Comparison of ENCODE assay signal across 19 cellular contexts in the genomic region with DNA sequence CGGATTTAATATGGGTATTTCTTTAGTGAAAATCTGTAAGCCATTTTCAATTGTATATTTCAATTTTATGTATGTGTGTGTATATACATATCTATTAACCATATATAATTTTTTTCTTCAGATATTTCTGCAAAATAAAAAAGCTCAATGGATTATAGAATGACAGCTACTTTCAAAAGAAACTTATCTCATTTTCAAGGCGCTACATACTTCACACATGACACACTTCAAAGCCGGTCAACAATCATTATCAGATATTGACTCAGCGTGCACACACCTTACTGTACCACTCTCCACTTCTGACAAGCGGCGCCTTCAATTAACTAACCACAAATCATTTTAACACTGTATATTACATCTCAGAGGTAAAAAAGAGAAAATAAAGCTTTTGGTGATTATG. TPM values are rescaled to one million over a fixed set of nuclear protein-coding genes. Genes with fewer than 3 reads are reported as not detected.
DNase-seq lines count a peak whose midpoint lies in the region; ATAC-seq, FAIRE-seq and TF ChIP-seq lines count a peak whose summit lies in the region.
"Had no signal": no experiment of that assay in that cellular context is flagged by ENCODE, and none has a peak within 500 bp of the region (broad histone marks: within the 10 kb centered on the region; RNA-seq: fewer than 3 reads in every experiment).

No MANE protein-coding gene starts in this region.

- H3K4me2 ChIP-seq in GM12878 (ENCODE audit: control insufficient read depth, insufficient read depth) = no peak overlapping the region

- no peak for TF ChIP-seq POLR2A in GM12878 (IDR thresholded peaks at IDR 0.05; ENCODE audit: low read depth, low read length)

- CTCF ChIA-PET in GM12878 (lab: Yijun Ruan, JAX) = interaction anchor here (0.9 to 2.1 kb wide), 7 partner anchors 23 to 147 kb away, joined by 3 to 9 read pairs (median 3); no protein-coding TSS in a partner anchor

- H3K4me3 Mint-ChIP-seq in progenitor cell of endocrine pancreas (ENCODE audit: low read depth) = no peak overlapping the region
- H3K4me3 Mint-ChIP-seq: endodermal cell, IgD-negative memory B cell, T-cell had no signal

- in situ Hi-C loops in GM12878 (cut with MboI) (no loop called here), GM13977 (cut with MboI; ENCODE audit: low pct_unique_long_range_greater_than_20kb, low sequenced_read_pairs, unreplicated experiment) (no loop called here)

- no peaks in the 10 kb centered on the region for H3K9me3 ChIP-seq in GM12878 (replicated peaks; ENCODE audit: control insufficient read depth, insufficient read depth, low read length)
- H3K9me3 ChIP-seq: HAP-1 had no signal

- FAIRE-seq in GM12878 (lab: Jason Lieb, UNC) = no peak

- no peak for TF ChIP-seq RAD21 in GM12878 (IDR thresholded peaks at IDR 0.05; ENCODE audit: insufficient read depth, low read depth, low read length)

- H3K27ac Mint-ChIP-seq in progenitor cell of endocrine pancreas = peak overlapping the region; percentile 90
- H3K27ac Mint-ChIP-seq: endodermal cell, T-cell had no signal

- H4K20me1 ChIP-seq in GM12878 (ENCODE audit: control insufficient read depth, insufficient read depth) = no peaks in the 10 kb centered on the region

- RAD21 ChIA-PET in GM12878 (lab: Charles Lee; ENCODE audit: unreplicated experiment) = interaction anchor here (1.0 to 1.4 kb wide), 2 partner anchors 15 to 127 kb away, joined by 3 to 4 read pairs; no protein-coding TSS in a partner anchor

- H3K36me3 Mint-ChIP-seq in progenitor cell of endocrine pancreas (ENCODE audit: insufficient read depth) = peaks cover 52% of the 10 kb centered on the region

- peaks cover 7 to 29% of the 10 kb centered on the region in 2 experiments for H3K36me3 ChIP-seq in GM12878 (ENCODE audit: control insufficient read depth in 2 of 2, insufficient read depth in 2 of 2, low read length in 1 of 2)

- H2AFZ ChIP-seq in GM12878 (ENCODE audit: control insufficient read depth, low read depth, low read length) = no peak overlapping the region

- no peak overlapping the region for H3K4me3 ChIP-seq in GM12878
- H3K4me3 ChIP-seq: HAP-1 had no signal

- WGBS in GM12878 (ENCODE audit: insufficient coverage, insufficient replicate concordance, low lambda C conversion rate, missing lambda C conversion rate) = 97% methylated on average over 6 of the region's 6 CpGs

- H3K9me3 Mint-ChIP-seq in progenitor cell of endocrine pancreas (ENCODE audit: low read depth) = no peaks in the 10 kb centered on the region
- H3K9me3 Mint-ChIP-seq: endodermal cell, IgD-negative memory B cell, T-cell had no signal

- no peaks in the 10 kb centered on the region for H3K79me2 ChIP-seq in GM12878 (ENCODE audit: control insufficient read depth, insufficient read depth, low read length)

- no TSS peak for BruUV-seq in GM12878 (replicated peaks; lab: Mats Ljungman, UMichigan)

- TF ChIP-seq CTCF in GM12878 (IDR thresholded peaks at IDR 0.05 in 2 of 3, conservative IDR thresholded peaks at IDR 0.05 in 1 of 3; ENCODE audit: control insufficient read depth in 2 of 3, extremely low read depth in 1 of 3, insufficient read depth in 1 of 3, low read depth in 3 of 3, low read length in 3 of 3) (no peak), progenitor cell of endocrine pancreas (IDR thresholded peaks at IDR 0.05; ENCODE audit: unreplicated experiment) (no peak), GM13977 (IDR thresholded peaks at IDR 0.05; ENCODE audit: extremely low read depth, insufficient read depth, missing control alignments) (no peak)

- no peak for TF ChIP-seq EP300 in GM12878 (IDR thresholded peaks at IDR 0.05; ENCODE audit: borderline replicate concordance in 1 of 2, control insufficient read depth in 1 of 2, low read depth in 2 of 2, low read length in 2 of 2)

- H3K27me3 ChIP-seq in GM12878 (replicated peaks in 1 of 2; ENCODE audit: control insufficient read depth in 2 of 2, insufficient read depth in 2 of 2, low read length in 1 of 2) = no peaks in the 10 kb centered on the region

- SMC1A ChIA-PET in GM12878 (lab: Charles Lee; ENCODE audit: uncharacterized antibody, unreplicated experiment) = interaction anchor here (1.1 to 1.5 kb wide), 3 partner anchors 13 to 18 kb away, joined by 3 read pairs; no protein-coding TSS in a partner anchor

- no peaks in the 10 kb centered on the region for H3K27me3 Mint-ChIP-seq in progenitor cell of endocrine pancreas
- H3K27me3 Mint-ChIP-seq: IgD-negative memory B cell, T-cell had no signal

- POLR2A ChIA-PET in GM12878 (lab: Charles Lee) = interaction anchor here (0.6 to 0.7 kb wide), 2 partner anchors 41 to 803 kb away, joined by 4 read pairs; no protein-coding TSS in a partner anchor

- ATAC-seq in GM12878 (no peak), HG02623 (IDR thresholded peaks at IDR 0.05; ENCODE audit: unreplicated experiment) (no peak)
- ATAC-seq: left ventricle myocardium superior had no signal

- H3K27ac ChIP-seq in GM12878 (ENCODE audit: control insufficient read depth, insufficient read depth) = no peak overlapping the region

- peaks cover 6% of the 10 kb centered on the region for H3K4me1 ChIP-seq in GM12878 (ENCODE audit: control insufficient read depth, insufficient read depth, low read length)

- peaks cover 47% of the 10 kb centered on the region for H3K4me1 Mint-ChIP-seq in progenitor cell of endocrine pancreas (ENCODE audit: low read depth)

- intact Hi-C loops in GM12878 (cut with micrococcal nuclease; ENCODE audit: unreplicated experiment) = no loop called here

- no peak overlapping the region for H3K9ac ChIP-seq in GM12878 (ENCODE audit: control insufficient read depth, insufficient read depth, low read length)

- peak; percentile 1 for DNase-seq in activated T-cell treated with anti-CD3 and anti-CD28 coated beads for 24 hours (ENCODE audit: low read depth)
- no peak for DNase-seq in activated T-cell treated with anti-CD3 and anti-CD28 coated beads, Interleukin-2, amount 50 U/mL, for 48 hours
- DNase-seq in NCI-H2029 treated with DMSO at 0.1 percent for 48 hours (lab: John Stamatoyannopoulos, UW) = peak; percentile 62
- DNase-seq in GM12878 (ENCODE audit: low read depth, low spot score) = no peak
- no peak for DNase-seq in progenitor cell of endocrine pancreas (ENCODE audit: low spot score, unreplicated experiment)
- DNase-seq in superior temporal gyrus (ENCODE audit: extremely low spot score) = no peak
- DNase-seq in GM13977 (ENCODE audit: low spot score) = no peak
- DNase-seq: activated CD8-positive, alpha-beta memory T cell treated with anti-CD3 and anti-CD28 coated beads, Interleukin-2, amount 50 U/mL, for 4 hours; endodermal cell; GDM1; left ventricle myocardium superior; NCI-H1048; NCI-H82; stimulated activated CD4-positive, alpha-beta T cell treated with anti-CD3 and anti-CD28 coated beads, Interleukin-15, amount 100 ng/mL, for 24 hours; T-cell had no signal

TF ChIP-seq in GM12878, 131 proteins besides CTCF, POLR2A, EP300 and RAD21 (continues in another document):
- no peak for TF ChIP-seq ZNF622 (IDR thresholded peaks at IDR 0.05)
- no peak for TF ChIP-seq RFX5 (IDR thresholded peaks at IDR 0.05; ENCODE audit: low read depth, low read length)

RNA-seq across cellular contexts. Expression of gene ATP13A3, which starts 39.6 kb away (rescaled TPM):
- 462 and 491 TPM in 2 replicates for total RNA-seq in GM12878 (2013; cell fraction: nucleolus; rRNA removed)
- total RNA-seq in GM12878 (2014; rRNA removed) (91.0 and 126 TPM in 2 replicates), GM12878 (2014; rRNA removed; fragmentation: Illumina TruSeq; extraction: Trizol) (89.9 and 90.2 TPM in 2 replicates), GM12878 (2021) (88.4 and 108 TPM in 2 replicates), progenitor cell of endocrine pancreas (124 and 135 TPM in 2 replicates)
- 15.6 TPM for polyA plus RNA-seq in GM12878 (2011; ENCODE audit: low read depth)
- polyA plus RNA-seq in GM12878 (2011; rRNA removed) (106 and 188 TPM in 2 replicates), GM12878 (2014; fragmentation: Illumina TruSeq; extraction: Trizol) (75.6 and 83.3 TPM in 2 replicates), GM12878 (2014; fragmentation: Nextera tagmentation; extraction: Ambion mirVana) (10 to 100 TPM; 14.0 to 17.7 TPM), GM12878 (2014; rRNA removed) (54.4 and 63.3 TPM in 2 replicates), GM12878 (2016; fragmentation: Nextera tagmentation; extraction: Ambion mirVana) (10 to 100 TPM; 15.6 to 25.2 TPM)
- polyA plus RNA-seq in GM12878 (2011; cell fraction: cytosol; rRNA removed) = 36.1 and 36.9 TPM in 2 replicates
- 63.7 and 68.3 TPM in 2 replicates for polyA plus RNA-seq in GM12878 (2011; cell fraction: nucleus; rRNA removed)
- polyA plus RNA-seq in GM12878 (2012) = 23.8 and 32.6 TPM in 2 replicates
- polyA minus RNA-seq in GM12878 (2011; rRNA and poly(A)+ RNA removed) = 165 and 257 TPM in 2 replicates
- 62.7 and 78.3 TPM in 2 replicates for polyA minus RNA-seq in GM12878 (2011; cell fraction: cytosol; rRNA and poly(A)+ RNA removed)
- 67.8 and 92.3 TPM in 2 replicates for polyA minus RNA-seq in GM12878 (2011; cell fraction: nucleus; rRNA and poly(A)+ RNA removed)

RNA-seq across cellular contexts. Expression of gene GP5, which starts 48.1 kb away (rescaled TPM):
- total RNA-seq in GM12878 (2013; cell fraction: nucleolus; rRNA removed) = 0.25 TPM in 1 of 2 replicates, not detected in the other
- not detected in 2 replicates for total RNA-seq in GM12878 (2014; rRNA removed)
- not detected in 2 replicates for total RNA-seq in GM12878 (2014; rRNA removed; fragmentation: Illumina TruSeq; extraction: Trizol)
- total RNA-seq in GM12878 (2021) = 0.05 TPM in 1 of 2 replicates, not detected in the other
- polyA plus RNA-seq in GM12878 (2011; ENCODE audit: low read depth) = not detected
- not detected in 2 replicates for polyA plus RNA-seq in GM12878 (2011; rRNA removed)
- 0.03 TPM in 1 of 2 replicates, not detected in the other for polyA plus RNA-seq in GM12878 (2011; cell fraction: cytosol; rRNA removed)
- 0.03 and 0.06 TPM in 2 replicates for polyA plus RNA-seq in GM12878 (2011; cell fraction: nucleus; rRNA removed)
- polyA plus RNA-seq in GM12878 (2012) = not detected in 2 replicates
- polyA plus RNA-seq in GM12878 (2014; fragmentation: Illumina TruSeq; extraction: Trizol) = not detected in 2 replicates
- not detected for polyA plus RNA-seq in GM12878 (2014; fragmentation: Nextera tagmentation; extraction: Ambion mirVana)
- polyA plus RNA-seq in GM12878 (2014; rRNA removed) = 0.06 TPM in 1 of 2 replicates, not detected in the other
- not detected for polyA plus RNA-seq in GM12878 (2016; fragmentation: Nextera tagmentation; extraction: Ambion mirVana)
- polyA minus RNA-seq in GM12878 (2011; rRNA and poly(A)+ RNA removed) = 0.05 TPM in 1 of 2 replicates, not detected in the other
- not detected in 2 replicates for polyA minus RNA-seq in GM12878 (2011; cell fraction: cytosol; rRNA and poly(A)+ RNA removed)
- polyA minus RNA-seq in GM12878 (2011; cell fraction: nucleus; rRNA and poly(A)+ RNA removed) = 0.12 and 0.57 TPM in 2 replicates
- 0.18 and 0.24 TPM in 2 replicates for total RNA-seq in progenitor cell of endocrine pancreas
- total RNA-seq: left ventricle myocardium superior, RPMI7951 had no signal

Comparison
In these comparisons a context has a peak if more than half of its experiments do, and no peak if none do; other contexts are left out.
1. DNase-seq: peak in activated T-cell treated with anti-CD3 and anti-CD28 coated beads for 24 hours (single experiment) and NCI-H2029 treated with DMSO at 0.1 percent for 48 hours (single experiment); none in activated T-cell treated with anti-CD3 and anti-CD28 coated beads, Interleukin-2, amount 50 U/mL, for 48 hours (0 of 2), GM12878 (single experiment), progenitor cell of endocrine pancreas (single experiment), superior temporal gyrus (single experiment) and GM13977 (single experiment).